Comparison of ENCODE assay signal across 20 cellular contexts in the genomic region with DNA sequence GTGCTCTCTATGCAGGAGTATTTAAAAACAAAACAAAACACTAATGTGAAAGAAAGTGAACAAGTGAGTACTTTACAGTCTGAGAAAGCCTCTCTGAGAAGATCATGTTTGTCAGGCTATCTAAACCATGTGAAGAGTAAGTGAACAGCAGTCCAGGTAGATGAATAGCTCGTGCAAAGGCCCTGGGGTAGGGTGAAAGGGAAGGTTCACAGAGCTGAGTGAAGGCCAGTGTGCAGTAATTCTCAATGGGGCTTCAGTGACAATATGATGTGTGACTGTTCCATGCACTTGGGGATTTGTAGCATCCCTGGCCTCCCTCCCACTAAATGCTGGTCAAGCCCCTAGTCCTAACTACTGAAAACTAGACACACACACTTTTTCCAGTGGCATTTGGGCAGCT.
"Had no signal": no experiment of that assay in that cellular context is flagged by ENCODE, and none has a peak within 500 bp of the region (broad histone marks: within the 10 kb centered on the region; RNA-seq: fewer than 3 reads in every experiment).

No MANE protein-coding gene starts in this region.

- H3K36me3 Mint-ChIP-seq: immature natural killer cell, memory B cell, type B pancreatic cell had no signal

- H3K4me1 ChIP-seq: esophagus squamous epithelium, left ventricle myocardium inferior, thyroid gland had no signal

- H3K4me3 Mint-ChIP-seq: immature natural killer cell; memory B cell; naive thymus-derived CD4-positive, alpha-beta T cell; nephron progenitor cell; type B pancreatic cell had no signal

- H3K27me3 Mint-ChIP-seq: memory B cell; naive thymus-derived CD4-positive, alpha-beta T cell; type B pancreatic cell had no signal

- H3K4me3 ChIP-seq: esophagus squamous epithelium, left ventricle myocardium inferior, lower lobe of right lung, spleen, suprapubic skin, thyroid gland had no signal

- H3K27ac Mint-ChIP-seq: memory B cell; naive thymus-derived CD4-positive, alpha-beta T cell; nephron progenitor cell; type B pancreatic cell had no signal

- H3K36me3 ChIP-seq: esophagus squamous epithelium, left ventricle myocardium inferior, lower lobe of right lung, spleen, suprapubic skin, thyroid gland had no signal

- H3K9me3 Mint-ChIP-seq: immature natural killer cell had no signal

- ATAC-seq: lower lobe of right lung; naive thymus-derived CD4-positive, alpha-beta T cell had no signal

- H3K27ac ChIP-seq: esophagus squamous epithelium, left ventricle myocardium inferior, lower lobe of right lung, suprapubic skin, thyroid gland had no signal

- H3K27me3 ChIP-seq: esophagus squamous epithelium, spleen, suprapubic skin, thyroid gland had no signal

- DNase-seq: dermis blood vessel endothelial cell; esophagus squamous epithelium; foreskin fibroblast; immature natural killer cell; kidney; left cardiac atrium; left ventricle myocardium inferior; lower lobe of right lung; naive thymus-derived CD4-positive, alpha-beta T cell; nephron progenitor cell; posterior cingulate gyrus; spleen; stimulated activated CD4-positive, alpha-beta T cell treated with anti-CD3 and anti-CD28 coated beads, Interleukin-15, amount 100 ng/mL, for 24 hours; stimulated activated CD4-positive, alpha-beta T cell treated with anti-CD3 and anti-CD28 coated beads, Interleukin-1b, Interleukin-23, amount 100 ng/mL, for 48 hours; stimulated activated CD4-positive, alpha-beta T cell treated with anti-CD3 and anti-CD28 coated beads, Interleukin-4, amount 100 ng/mL, for 24 hours; stimulated activated naive CD4-positive, alpha-beta T cell; thyroid gland had no signal

- H3K4me1 Mint-ChIP-seq: immature natural killer cell, memory B cell, nephron progenitor cell had no signal

- H3K9me3 ChIP-seq: esophagus squamous epithelium, left ventricle myocardium inferior, lower lobe of right lung, spleen, suprapubic skin, thyroid gland had no signal
